In the genomic region with DNA sequence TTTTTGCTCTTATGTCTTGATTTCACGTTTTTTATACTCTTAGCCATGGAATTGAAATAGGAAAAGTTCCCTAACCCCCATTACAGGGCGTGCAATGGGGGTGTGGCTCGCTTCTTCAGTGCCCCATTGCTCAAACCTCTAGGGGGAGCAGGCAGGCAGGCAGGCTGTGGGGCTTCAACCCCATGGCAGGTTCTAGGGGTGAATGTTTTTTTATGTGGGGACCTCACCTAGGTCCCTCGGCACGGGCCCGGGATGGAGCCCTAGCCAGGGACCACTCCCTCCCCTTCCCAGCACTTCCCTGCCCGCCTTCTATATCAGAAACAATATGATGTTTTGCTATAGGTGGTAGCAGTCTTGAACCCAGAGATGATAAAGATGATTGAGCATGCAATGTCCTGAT, we compare ENCODE assay signal across 25 cellular contexts.
"Had no signal": no experiment of that assay in that cellular context is flagged by ENCODE, and none has a peak within 500 bp of the region (broad histone marks: within the 10 kb centered on the region; RNA-seq: fewer than 3 reads in every experiment).

No MANE protein-coding gene starts in this region.

- H3K27ac ChIP-seq: dorsolateral prefrontal cortex, epithelial cell of prostate, gastrocnemius medialis, lower lobe of right lung, prostate gland, right atrium auricular region, suprapubic skin, transverse colon, upper lobe of right lung, uterus had no signal

- FAIRE-seq: keratinocyte had no signal

- H3K36me3 ChIP-seq: gastrocnemius medialis, lower lobe of right lung, prostate gland, right atrium auricular region, suprapubic skin, transverse colon, upper lobe of right lung, uterus had no signal

- DNase-seq: effector CD4-positive, alpha-beta T cell; foreskin fibroblast; gastrocnemius medialis; head of caudate nucleus; left ventricle myocardium superior; lower lobe of right lung; naive thymus-derived CD8-positive, alpha-beta T cell; nephron progenitor cell; nucleus accumbens; stimulated activated CD4-positive, alpha-beta T cell treated with anti-CD3 and anti-CD28 coated beads, Interleukin-12 subunit alpha, Interleukin-12 subunit beta, amount 100 ng/mL, for 4 hours; stimulated activated CD4-positive, alpha-beta T cell treated with anti-CD3 and anti-CD28 coated beads, Interleukin-1b, Interleukin-23, amount 100 ng/mL, for 48 hours; stimulated activated CD4-positive, alpha-beta T cell treated with anti-CD3 and anti-CD28 coated beads, Interleukin-4, amount 100 ng/mL, for 1 hour; stimulated activated CD8-positive, alpha-beta memory T cell treated with anti-CD3 and anti-CD28 coated beads, Interleukin-4, amount 100 ng/mL, for 48 hours; stimulated activated naive CD4-positive, alpha-beta T cell; stimulated activated naive CD8-positive, alpha-beta T cell treated with anti-CD3 and anti-CD28 coated beads, Interleukin-15, amount 100 ng/mL, for 72 hours; transverse colon; upper lobe of right lung; uterus had no signal

- H3K4me2 ChIP-seq: smooth muscle cell had no signal

- H3K4me1 ChIP-seq: gastrocnemius medialis, lower lobe of right lung, prostate gland, right atrium auricular region, suprapubic skin, transverse colon, upper lobe of right lung, uterus had no signal

- H3K9me3 ChIP-seq: gastrocnemius medialis, lower lobe of right lung, prostate gland, right atrium auricular region, suprapubic skin, transverse colon, upper lobe of right lung, uterus had no signal

- H3K4me3 ChIP-seq: dorsolateral prefrontal cortex, gastrocnemius medialis, lower lobe of right lung, prostate gland, right atrium auricular region, smooth muscle cell, suprapubic skin, transverse colon, upper lobe of right lung, uterus had no signal

- H3K27me3 ChIP-seq: dorsolateral prefrontal cortex, gastrocnemius medialis, right atrium auricular region, suprapubic skin, transverse colon, upper lobe of right lung, uterus had no signal
